Comparison of ENCODE assay signal across 17 cellular contexts in the genomic region with DNA sequence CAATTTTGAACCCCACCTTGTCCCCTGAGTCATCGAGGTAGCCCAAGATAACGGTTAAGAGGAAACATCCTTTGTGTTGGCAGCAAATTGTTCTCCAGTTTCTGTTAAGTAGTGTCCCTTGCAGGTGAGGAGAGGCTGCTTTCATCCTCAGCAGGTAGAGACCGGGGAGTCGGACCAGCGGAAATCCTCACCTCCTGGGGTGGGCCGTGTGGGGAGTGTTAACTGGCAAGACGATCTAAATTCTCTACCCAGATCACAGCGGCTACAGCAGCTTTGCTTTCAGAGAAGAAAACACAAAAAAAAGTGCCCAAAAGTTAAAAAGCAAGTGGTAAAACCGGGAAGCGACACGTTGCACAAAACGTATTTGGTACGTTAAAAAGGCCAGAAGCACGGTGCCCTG.
DNase-seq lines count a peak whose midpoint lies in the region; ATAC-seq and TF ChIP-seq lines count a peak whose summit lies in the region.
"Had no signal": no experiment of that assay in that cellular context is flagged by ENCODE, and none has a peak within 500 bp of the region (broad histone marks: within the 10 kb centered on the region; RNA-seq: fewer than 3 reads in every experiment).

No MANE protein-coding gene starts in this region.

- no peaks in the 10 kb centered on the region for H3K9me3 Mint-ChIP-seq in central memory CD8-positive, alpha-beta T cell
- no peaks in the 10 kb centered on the region for H3K9me3 Mint-ChIP-seq in nephron progenitor cell
- H3K9me3 Mint-ChIP-seq: CD8-positive, alpha-beta T cell; GM23338 had no signal

- no peaks in the 10 kb centered on the region for H3K27me3 Mint-ChIP-seq in central memory CD8-positive, alpha-beta T cell
- no peaks in the 10 kb centered on the region for H3K27me3 Mint-ChIP-seq in nephron progenitor cell (ENCODE audit: low read depth, poor library complexity)

- H3K36me3 ChIP-seq in right atrium auricular region: peaks cover 31% of the 10 kb centered on the region

- peaks cover 6% of the 10 kb centered on the region for H3K36me3 Mint-ChIP-seq in central memory CD8-positive, alpha-beta T cell (ENCODE audit: insufficient read depth)
- peaks cover 44% of the 10 kb centered on the region for H3K36me3 Mint-ChIP-seq in nephron progenitor cell (ENCODE audit: low read depth)

- H3K4me1 ChIP-seq in right atrium auricular region: peaks cover 0 to 39% of the 10 kb centered on the region in 2 donors
- H3K4me1 ChIP-seq in right cardiac atrium (ENCODE audit: control insufficient read depth, insufficient read depth, low read length): peaks cover 4% of the 10 kb centered on the region

- peak; percentile 34 for DNase-seq in right atrium auricular region (ENCODE audit: low spot score)
- DNase-seq in right cardiac atrium: no peak
- DNase-seq in central memory CD8-positive, alpha-beta T cell (ENCODE audit: low spot score in 2 of 2): no peak
- DNase-seq in nephron progenitor cell: no peak
- DNase-seq in NCI-H1092 (lab: John Stamatoyannopoulos, UW): no peak
- DNase-seq: ACHN, Calu3, DMS79 treated with DMSO at 0.1 percent for 48 hours, GF-D8, HCEC 1CT, IMR-90 had no signal

- H3K27me3 ChIP-seq in right atrium auricular region: no peaks in the 10 kb centered on the region
- no peaks in the 10 kb centered on the region for H3K27me3 ChIP-seq in right cardiac atrium (ENCODE audit: control insufficient read depth, insufficient read depth)

- no peak overlapping the region for H3K4me3 ChIP-seq in right atrium auricular region
- H3K4me3 ChIP-seq in right cardiac atrium (ENCODE audit: low read length): no peak overlapping the region
- H3K4me3 ChIP-seq: GM12878, GM23338, K562 had no signal

- peak overlapping the region; percentile 16 for H3K27ac Mint-ChIP-seq in central memory CD8-positive, alpha-beta T cell (ENCODE audit: low read depth)
- peak overlapping the region; percentile 45 for H3K27ac Mint-ChIP-seq in nephron progenitor cell
- H3K27ac Mint-ChIP-seq: GM23338 had no signal

- intact Hi-C loops in right cardiac atrium (cut with DNase I): no loop called here

- 95% methylated on average over 14 of the region's 14 CpGs for WGBS in right cardiac atrium

- H3K27ac ChIP-seq in right atrium auricular region (no peak overlapping the region), right cardiac atrium (ENCODE audit: low read length) (no peak overlapping the region)

- ATAC-seq in right cardiac atrium (no peak), HG03342 (IDR thresholded peaks at IDR 0.05; ENCODE audit: unreplicated experiment) (no peak), GM18861 (IDR thresholded peaks at IDR 0.05; ENCODE audit: unreplicated experiment) (no peak)
- ATAC-seq in central memory CD8-positive, alpha-beta T cell (replicated peaks; ENCODE audit: extremely low read depth, poor library complexity, severe bottlenecking): no peak
- ATAC-seq: CD8-positive, alpha-beta T cell; GM12878; GM23338; K562 had no signal

- H3K4me3 Mint-ChIP-seq in central memory CD8-positive, alpha-beta T cell: no peak overlapping the region
- H3K4me3 Mint-ChIP-seq in nephron progenitor cell: no peak overlapping the region
- H3K4me3 Mint-ChIP-seq: CD8-positive, alpha-beta T cell; GM23338 had no signal

- peaks cover 3% of the 10 kb centered on the region for H3K4me1 Mint-ChIP-seq in central memory CD8-positive, alpha-beta T cell
- H3K4me1 Mint-ChIP-seq in nephron progenitor cell: peaks cover 20% of the 10 kb centered on the region

- no peak for TF ChIP-seq CTCF in right atrium auricular region (IDR thresholded peaks at IDR 0.05)
- no peak for TF ChIP-seq CTCF in nephron progenitor cell (IDR thresholded peaks at IDR 0.05)

- H3K9me3 ChIP-seq in right atrium auricular region (no peaks in the 10 kb centered on the region), right cardiac atrium (ENCODE audit: control insufficient read depth, low read length) (no peaks in the 10 kb centered on the region)
